In the genomic region with DNA sequence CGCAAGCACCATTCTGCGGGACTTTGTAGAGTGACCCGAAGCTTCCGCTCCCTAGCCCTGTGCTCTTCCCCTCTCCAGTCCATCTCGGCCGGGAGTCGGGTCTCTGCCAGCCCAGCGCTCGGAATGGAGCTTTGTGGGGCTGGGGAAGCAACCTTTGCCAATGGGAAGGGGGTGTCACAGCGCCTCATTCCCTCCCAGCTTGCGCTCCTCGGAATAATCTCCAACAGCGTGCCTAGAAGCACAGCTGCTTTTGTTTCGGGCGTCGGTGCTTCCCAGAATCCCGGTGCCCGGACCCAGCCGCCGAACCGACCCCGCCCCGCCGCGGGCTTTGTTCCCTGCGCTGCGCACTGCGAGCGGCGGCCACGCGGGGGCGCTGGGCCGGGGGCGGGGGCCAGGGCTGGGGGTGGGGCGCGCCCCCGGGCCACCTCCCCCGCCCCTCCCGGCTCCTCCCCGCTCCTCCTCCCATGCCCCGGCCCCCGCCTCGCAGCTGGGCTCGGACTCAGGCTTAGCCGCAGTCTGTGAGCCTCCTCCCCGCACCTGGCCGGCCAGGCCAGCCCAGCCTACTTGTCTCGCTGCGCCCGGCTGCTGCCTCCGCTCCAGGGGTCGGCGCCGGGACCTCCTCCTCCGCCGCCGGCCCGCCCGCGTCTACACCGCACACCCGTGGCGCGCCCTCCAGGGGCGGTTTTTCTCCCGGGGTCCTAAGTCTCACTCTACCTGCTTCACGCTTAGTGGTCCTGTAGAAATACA, we compare ENCODE assay signal across 8 cellular contexts.
DNase-seq lines count a peak whose midpoint lies in the region; ATAC-seq and TF ChIP-seq lines count a peak whose summit lies in the region.

No MANE protein-coding gene starts in this region.

- H3K27me3 ChIP-seq in GM23338 (ENCODE audit: insufficient read depth) (peaks cover 9% of the 10 kb centered on the region; the same call in 1 of the 2 replicates), muscle layer of duodenum (ENCODE audit: low read depth, low read length) (no peaks in the 10 kb centered on the region)

- intact Hi-C loops in activated CD8-positive, alpha-beta T cell treated with anti-CD3 and anti-CD28 coated beads for 36 hours (cut with micrococcal nuclease), result no loop called here

- H2AFZ ChIP-seq in GM23338, result peak overlapping the region; percentile 97

- POLR2A ChIA-PET in activated CD8-positive, alpha-beta T cell treated with anti-CD3 and anti-CD28 coated beads for 36 hours (lab: Charles Lee), result no interaction called here

- H3K27me3 Mint-ChIP-seq in GM23338 (ENCODE audit: insufficient read depth, low read depth, poor library complexity), result peaks cover 18% of the 10 kb centered on the region
- peaks cover 9% of the 10 kb centered on the region for H3K27me3 Mint-ChIP-seq in activated CD8-positive, alpha-beta T cell treated with anti-CD3 and anti-CD28 coated beads for 36 hours

- TF ChIP-seq CTCF in GM23338 (conservative IDR thresholded peaks at IDR 0.05; ENCODE audit: low read depth in 2 of 2), result peak in 1 of 2 experiments; percentile 61; a peak in 2 of 4 replicates
- peak; percentile 77 for TF ChIP-seq CTCF in activated CD8-positive, alpha-beta T cell treated with anti-CD3 and anti-CD28 coated beads for 36 hours (IDR thresholded peaks at IDR 0.05)

- H3K4me3 ChIP-seq in GM23338, result peak overlapping the region; percentile 78
- H3K4me3 ChIP-seq in muscle layer of duodenum (ENCODE audit: low read depth in 1 of 2, low read length in 2 of 2), result peak overlapping the region; percentile 56 to 67

- H3K9me2 ChIP-seq in GM23338 (ENCODE audit: insufficient read depth), result peaks cover 3% of the 10 kb centered on the region; the same call in 1 of the 2 replicates

- no peaks in the 10 kb centered on the region for H3K9me3 ChIP-seq in muscle layer of duodenum (ENCODE audit: control insufficient read depth in 1 of 2, low read length in 2 of 2)

- peaks cover 10% of the 10 kb centered on the region for H3K36me3 Mint-ChIP-seq in GM23338 (ENCODE audit: low read depth)
- H3K36me3 Mint-ChIP-seq in activated CD8-positive, alpha-beta T cell treated with anti-CD3 and anti-CD28 coated beads for 36 hours (ENCODE audit: low read depth), result no peaks in the 10 kb centered on the region

- H4K20me1 ChIP-seq in GM23338 (replicated peaks; ENCODE audit: insufficient read depth), result no peaks in the 10 kb centered on the region

- peak overlapping the region; percentile 88 for H3K27ac ChIP-seq in GM23338 (ENCODE audit: low read depth)
- H3K27ac ChIP-seq in muscle layer of duodenum (ENCODE audit: low read length), result no peak overlapping the region

- peak; percentile 90 for ATAC-seq in GM23338
- peak; percentile 71 for ATAC-seq in activated CD8-positive, alpha-beta T cell treated with anti-CD3 and anti-CD28 coated beads for 36 hours
- peak; percentile 72 for ATAC-seq in stimulated activated naive CD8-positive, alpha-beta T cell treated with anti-CD3 and anti-CD28 coated beads, Interleukin-15, Interleukin-2, amounts not matched to agents 100 U/mL and 50 U/mL, for 24 hours

- no peak overlapping the region; the same call in 1 of the 2 replicates for H3K27ac Mint-ChIP-seq in GM23338
- H3K27ac Mint-ChIP-seq in activated CD8-positive, alpha-beta T cell treated with anti-CD3 and anti-CD28 coated beads for 36 hours, result no peak overlapping the region

- peak overlapping the region; percentile 90 for H3K4me2 ChIP-seq in GM23338

- peaks cover 25% of the 10 kb centered on the region for H3K4me1 Mint-ChIP-seq in GM23338
- H3K4me1 Mint-ChIP-seq in activated CD8-positive, alpha-beta T cell treated with anti-CD3 and anti-CD28 coated beads for 36 hours (ENCODE audit: low read depth), result peaks cover 6% of the 10 kb centered on the region

- H3K79me2 ChIP-seq in GM23338 (replicated peaks; ENCODE audit: insufficient read depth), result no peaks in the 10 kb centered on the region

- H3K4me3 Mint-ChIP-seq in GM23338, result peak overlapping the region; percentile 79
- H3K4me3 Mint-ChIP-seq in activated CD8-positive, alpha-beta T cell treated with anti-CD3 and anti-CD28 coated beads for 36 hours, result peak overlapping the region; percentile 54

- CTCF ChIA-PET in activated CD8-positive, alpha-beta T cell treated with anti-CD3 and anti-CD28 coated beads for 36 hours (lab: Charles Lee), result interaction anchor here (0.7 to 2.1 kb wide), 14 partner anchors 8 to 253 kb away, joined by 3 to 17 read pairs (median 4); no protein-coding TSS in a partner anchor

- peaks cover 14% of the 10 kb centered on the region for H3K9me3 Mint-ChIP-seq in GM23338
- peaks cover 1% of the 10 kb centered on the region for H3K9me3 Mint-ChIP-seq in activated CD8-positive, alpha-beta T cell treated with anti-CD3 and anti-CD28 coated beads for 36 hours

- DNase-seq in DMS53 treated with DMSO at 0.1 percent for 48 hours (lab: John Stamatoyannopoulos, UW; ENCODE audit: unreplicated experiment) (peak; percentile 69), GM23338 (ENCODE audit: low spot score) (peak; percentile 93), NCI-H2196 (lab: John Stamatoyannopoulos, UW; ENCODE audit: unreplicated experiment) (peak; percentile 85), epidermal melanocyte (ENCODE audit: insufficient read length, low spot score) (peak; percentile 37), pons (ENCODE audit: low spot score) (no peak)
- peak; percentile 36 for DNase-seq in activated CD8-positive, alpha-beta T cell treated with anti-CD3 and anti-CD28 coated beads for 36 hours
- DNase-seq in stimulated activated naive CD8-positive, alpha-beta T cell treated with anti-CD3 and anti-CD28 coated beads, Interleukin-15, Interleukin-2, amounts not matched to agents 100 U/mL and 50 U/mL, for 24 hours, result peak; percentile 57

- H3K4me1 ChIP-seq in GM23338 (ENCODE audit: insufficient read depth) (peaks cover 8% of the 10 kb centered on the region), muscle layer of duodenum (ENCODE audit: control insufficient read depth in 1 of 2, insufficient read depth in 2 of 2, low read length in 2 of 2) (no peaks in the 10 kb centered on the region)

- H3F3A ChIP-seq in GM23338 (replicated peaks; ENCODE audit: low read depth), result peaks cover 5% of the 10 kb centered on the region; the same call in 1 of the 2 replicates

- H3K36me3 ChIP-seq in GM23338 (ENCODE audit: insufficient read depth) (no peaks in the 10 kb centered on the region), muscle layer of duodenum (ENCODE audit: control insufficient read depth in 1 of 2, insufficient read depth in 2 of 2, low read length in 2 of 2) (no peaks in the 10 kb centered on the region)

TF ChIP-seq in GM23338, 12 proteins besides CTCF, POLR2A, EP300 and RAD21:
- TF ChIP-seq POLR2AphosphoS5 (IDR thresholded peaks at IDR 0.05; ENCODE audit: low read depth) (peak; percentile 72), EZH2 (IDR thresholded peaks at IDR 0.05; ENCODE audit: low read depth, unreplicated experiment) (no peak)
TF ChIP-seq in GM23338: peak in this region for 1.
